In genomic region chr11:25902476-25902875, GRCh38 we compare ENCODE assay signal across 32 cellular contexts.
"Had no signal": no experiment of that assay in that cellular context is flagged by ENCODE, and none has a peak within 500 bp of the region (broad histone marks: within the 10 kb centered on the region; RNA-seq: fewer than 3 reads in every experiment).

No MANE protein-coding gene starts in this region.

- H3K27me3 ChIP-seq: adrenal gland, body of pancreas, brain microvascular endothelial cell had no signal

- ATAC-seq: activated CD8-positive, alpha-beta T cell treated with anti-CD3 and anti-CD28 coated beads for 36 hours; activated naive CD4-positive, alpha-beta T cell treated with anti-CD3 and anti-CD28 coated beads, Interleukin-2, amount 50 U/mL, for 72 hours; activated T-cell treated with anti-CD3 and anti-CD28 coated beads, Interleukin-2, amount 50 U/mL, for 4 hours; activated T-cell treated with anti-CD3 and anti-CD28 coated beads, Interleukin-2, amount 50 U/mL, for 72 hours; activated T-helper 17 cell treated with anti-CD3 and anti-CD28 coated beads, Interleukin-2, amount 50 U/mL, for 72 hours; body of pancreas had no signal

- H3K4me1 ChIP-seq: adrenal gland, body of pancreas had no signal

- H3K4me3 ChIP-seq: adrenal gland, body of pancreas had no signal

- DNase-seq: activated B cell treated with CpG ODN at 0.5 μM for 24 hours; activated CD4-positive, alpha-beta memory T cell treated with anti-CD3 and anti-CD28 coated beads for 36 hours; activated CD4-positive, alpha-beta T cell treated with anti-CD3 and anti-CD28 coated beads for 4 hours; activated CD4-positive, alpha-beta T cell treated with anti-CD3 and anti-CD28 coated beads, Interleukin-2, amount 10 ng/mL, durations not matched to agents 24 days and 14 days; activated CD4-positive, alpha-beta T cell treated with anti-CD3 and anti-CD28 coated beads, Interleukin-2, amount 50 U/mL, for 1 hour; activated CD4-positive, alpha-beta T cell treated with anti-CD3 and anti-CD28 coated beads, Interleukin-2, amount 50 U/mL, for 4 hours; activated CD4-positive, CD25-positive, alpha-beta regulatory T cell treated with anti-CD3 and anti-CD28 coated beads, Interleukin-2, amount 50 U/mL, for 72 hours; activated CD8-positive, alpha-beta memory T cell treated with anti-CD3 and anti-CD28 coated beads, Interleukin-2, amount 50 U/mL, for 4 hours; activated CD8-positive, alpha-beta T cell treated with anti-CD3 and anti-CD28 coated beads for 36 hours; activated effector memory CD4-positive, alpha-beta T cell treated with anti-CD3 and anti-CD28 coated beads, Interleukin-2, amount 50 U/mL, for 16 hours; activated gamma-delta T cell treated with Interleukin-2 at 50 U/mL for 16 hours; activated naive CD4-positive, alpha-beta T cell; activated naive CD4-positive, alpha-beta T cell treated with anti-CD3 and anti-CD28 coated beads for 36 hours; activated naive CD4-positive, alpha-beta T cell treated with anti-CD3 and anti-CD28 coated beads, Interleukin-2, amount 50 U/mL, for 16 hours; activated naive CD8-positive, alpha-beta T cell treated with anti-CD3 and anti-CD28 coated beads for 36 hours; activated T-cell treated with anti-CD3 and anti-CD28 coated beads for 4 hours; activated T-cell treated with anti-CD3 and anti-CD28 coated beads, Interleukin-2, amount 50 U/mL, for 1 hour; activated T-cell treated with anti-CD3 and anti-CD28 coated beads, Interleukin-2, amount 50 U/mL, for 4 hours; activated T-cell treated with anti-CD3 and anti-CD28 coated beads, Interleukin-2, amount 50 U/mL, for 72 hours; adrenal gland; amniotic stem cell; aorta; body of pancreas; brain microvascular endothelial cell; central memory CD4-positive, alpha-beta T cell; T-helper 1 cell; T-helper 2 cell; T-helper 9 cell had no signal

- FAIRE-seq: astrocyte had no signal

- H3K36me3 ChIP-seq: adrenal gland, brain microvascular endothelial cell had no signal

- H3K27ac ChIP-seq: adrenal gland, body of pancreas, brain microvascular endothelial cell, VCaP had no signal
